8 cellular contexts compared by ENCODE assay signal in the genomic region with DNA sequence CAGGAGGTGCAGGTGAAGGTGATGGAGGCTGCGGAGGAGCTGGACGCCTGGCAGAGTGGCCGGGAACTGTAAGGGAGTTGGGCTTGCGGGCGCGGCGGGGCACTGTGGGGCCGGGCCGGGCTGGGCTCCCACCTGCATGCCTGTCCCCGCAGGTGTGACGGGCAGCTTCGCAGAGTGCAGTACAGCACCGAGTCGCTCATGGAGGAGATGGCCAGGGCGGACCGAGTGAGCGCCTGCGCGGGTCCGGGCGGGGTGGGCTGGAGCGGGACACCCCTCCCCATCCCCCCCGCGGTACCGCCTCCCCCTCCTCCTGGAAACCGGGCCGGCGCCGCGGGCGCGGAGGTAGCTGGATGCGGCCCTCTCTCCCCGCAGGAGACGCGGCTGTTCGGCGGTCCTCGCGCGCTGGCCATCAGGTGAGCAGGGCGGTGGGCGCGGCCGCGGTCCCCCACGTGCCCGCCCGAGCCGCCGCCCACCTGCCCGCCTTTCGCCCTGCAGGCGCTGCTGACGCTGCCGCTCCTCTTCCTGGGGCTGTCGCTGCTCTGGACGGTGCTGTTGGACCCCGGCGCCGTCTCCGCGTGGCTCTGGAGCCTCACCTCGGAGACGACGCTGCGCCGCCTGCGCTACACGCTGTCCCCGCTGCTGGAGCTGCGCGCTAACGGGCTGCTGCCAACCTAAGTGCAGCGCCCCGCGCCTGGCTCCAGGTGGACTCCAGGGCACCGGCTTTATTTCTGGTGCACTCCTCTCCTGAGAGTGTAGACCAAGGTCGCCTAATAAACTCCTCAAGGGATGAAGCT.
A peak's percentile ranks its signal among the peaks of the same experiment; 100 is the strongest.
DNase-seq lines count a peak whose midpoint lies in the region; ATAC-seq, FAIRE-seq and TF ChIP-seq lines count a peak whose summit lies in the region.
"Not testable (repeated sequence)": the region's sequence is repeated elsewhere in the genome, so short reads cannot be mapped to it uniquely, and the experiment has no call there.

No MANE protein-coding gene starts in this region.

- not testable (repeated sequence) for H3K9me3 Mint-ChIP-seq in type B pancreatic cell

- not testable (repeated sequence) for H3K4me1 Mint-ChIP-seq in type B pancreatic cell (ENCODE audit: unreplicated experiment)

- H3K36me3 Mint-ChIP-seq in type B pancreatic cell: not testable (repeated sequence)

- H4K20me1 ChIP-seq in OCI-LY7 (ENCODE audit: insufficient read depth, low read length): not testable (repeated sequence)

- ATAC-seq in HG03432 (IDR thresholded peaks at IDR 0.05; ENCODE audit: unreplicated experiment) (peak; percentile 1), pancreas (peak; percentile 1 to 11 (median 2))

- TF ChIP-seq CTCF in GM12864 (IDR thresholded peaks at IDR 0.05; ENCODE audit: low read depth, low read length, missing control alignments) (peak; percentile 11), type B pancreatic cell (conservative IDR thresholded peaks at IDR 0.05) (peak; percentile 48)
- not testable (repeated sequence) for TF ChIP-seq CTCF in OCI-LY7 (conservative IDR thresholded peaks at IDR 0.05; ENCODE audit: low read length); pancreas (IDR thresholded peaks at IDR 0.05)

- H3K27ac ChIP-seq in OCI-LY7 (ENCODE audit: low read depth, low read length, poor library complexity, severe bottlenecking); pancreas: not testable (repeated sequence)

- peak overlapping the region; percentile 17; the same call in 1 of the 2 replicates for H3K4me3 ChIP-seq in GM12864 (ENCODE audit: low read depth, low read length)
- H3K4me3 ChIP-seq in OCI-LY7 (ENCODE audit: low read depth, low read length, poor library complexity, severe bottlenecking): not testable (repeated sequence)
- H3K4me3 ChIP-seq in iPS-18c (ENCODE audit: insufficient read depth, low read depth, low read length): peak overlapping the region; percentile 15
- peak overlapping the region in 2 of 4 donors; percentile 21 to 52 for H3K4me3 ChIP-seq in pancreas

- H3K36me3 ChIP-seq in OCI-LY7 (ENCODE audit: insufficient read depth, low read length); pancreas: not testable (repeated sequence)

- not testable (repeated sequence) for H3K9me2 ChIP-seq in OCI-LY7 (ENCODE audit: insufficient read depth, low read length)

- POLR2A ChIA-PET in OCI-LY7 (lab: Charles Lee): not testable (repeated sequence)

- FAIRE-seq in pancreas (lab: Jason Lieb, UNC): not testable (repeated sequence)

- 0 out of 2 replicates have a peak overlapping the region, but pooled peaks have one; percentile 20 for H3K4me2 ChIP-seq in OCI-LY7 (ENCODE audit: low read length)

- H3K27me3 Mint-ChIP-seq in type B pancreatic cell: peaks cover 18% of the 10 kb centered on the region

- intact Hi-C loops in OCI-LY7 (cut with micrococcal nuclease; ENCODE audit: unreplicated experiment): loop anchor here (5.0 kb wide), 1 partner anchor 38 kb away; no protein-coding TSS in a partner anchor
- intact Hi-C loops in pancreas (cut with DNase I): not testable (repeated sequence)

- BruUV-seq in OCI-LY7 (replicated peaks; lab: Mats Ljungman, UMichigan): not testable (repeated sequence)

- DNase-seq in GM12864 (ENCODE audit: low read depth); OCI-LY7 (ENCODE audit: low spot score); type B pancreatic cell (ENCODE audit: extremely low spot score, unreplicated experiment): not testable (repeated sequence)
- DNase-seq in activated CD8-positive, alpha-beta memory T cell treated with anti-CD3 and anti-CD28 coated beads for 24 hours: peak; percentile 72
- peak; percentile 25 for DNase-seq in central memory CD4-positive, alpha-beta T cell
- peak in 5 of 6 donors; percentile 23 to 71 (median 63) for DNase-seq in pancreas

- CTCF ChIA-PET in OCI-LY7 (lab: Charles Lee; ENCODE audit: unreplicated experiment): not testable (repeated sequence)

- H3K27ac Mint-ChIP-seq in type B pancreatic cell: peak overlapping the region; percentile 66

- WGBS in pancreas, 2 donors: 2% methylated on average over 17 to 71 of the region's 79 CpGs

- not testable (repeated sequence) for H3K4me1 ChIP-seq in OCI-LY7 (ENCODE audit: insufficient read depth, low read length, poor library complexity, severe bottlenecking); pancreas

- not testable (repeated sequence) for H3K9me3 ChIP-seq in OCI-LY7 (ENCODE audit: low read length); iPS-18c (ENCODE audit: control insufficient read depth, insufficient read depth, low read length); pancreas

- not testable (repeated sequence) for H3K79me2 ChIP-seq in OCI-LY7 (ENCODE audit: insufficient read depth, low read depth, low read length)

- not testable (repeated sequence) for H3K27me3 ChIP-seq in pancreas

- H2AFZ ChIP-seq in OCI-LY7 (ENCODE audit: low read length): not testable (repeated sequence)

- H3K4me3 Mint-ChIP-seq in type B pancreatic cell: peak overlapping the region; percentile 74
